Comparison of ENCODE assay signal across 9 cellular contexts in genomic region chr7:106767498-106768323, GRCh38.
DNase-seq lines count a peak whose midpoint lies in the region; ATAC-seq, FAIRE-seq and TF ChIP-seq lines count a peak whose summit lies in the region.
"Had no signal": no experiment of that assay in that cellular context is flagged by ENCODE, and none has a peak within 500 bp of the region (broad histone marks: within the 10 kb centered on the region; RNA-seq: fewer than 3 reads in every experiment).

No MANE protein-coding gene starts in this region.

- DNase-seq in GM12891 (ENCODE audit: insufficient read length, low spot score) (no peak), MG63 (no peak), fibroblast of villous mesenchyme (ENCODE audit: low read depth) (peak; percentile 86), breast epithelium (ENCODE audit: low spot score in 2 of 2) (no peak), Right ventricle myocardium inferior (ENCODE audit: missing footprints) (no peak), DMS79 (lab: John Stamatoyannopoulos, UW) (no peak)
- DNase-seq in activated CD4-positive, alpha-beta T cell treated with anti-CD3 and anti-CD28 coated beads for 4 hours, result no peak
- DNase-seq: left cardiac atrium had no signal

- no peaks in the 10 kb centered on the region for H3K4me1 ChIP-seq in breast epithelium

- ATAC-seq in GM21723 (IDR thresholded peaks at IDR 0.05; ENCODE audit: unreplicated experiment) (peak; percentile 80), Right ventricle myocardium inferior (no peak)

- intact Hi-C loops in breast epithelium (cut with DNase I; ENCODE audit: low total_unique reads), result no loop called here
- intact Hi-C loops in Right ventricle myocardium inferior (cut with DNase I), result no loop called here

- H3K4me3 ChIP-seq in MG63, result peak overlapping the region; percentile 31
- peak overlapping the region; percentile 33 for H3K4me3 ChIP-seq in fibroblast of villous mesenchyme (ENCODE audit: low read depth, low read length)
- H3K4me3 ChIP-seq in breast epithelium, result peak overlapping the region in 1 of 3 donors; percentile 1

- H3K27me3 ChIP-seq in MG63 (no peaks in the 10 kb centered on the region), breast epithelium (no peaks in the 10 kb centered on the region)

- no peak for TF ChIP-seq POLR2A in GM12891 (IDR thresholded peaks at IDR 0.05; ENCODE audit: low read depth, low read length)
- no peak for TF ChIP-seq POLR2A in breast epithelium (IDR thresholded peaks at IDR 0.05)

- FAIRE-seq in GM12891 (lab: Jason Lieb, UNC), result peak; percentile 81

- H3K27ac ChIP-seq in breast epithelium, result no peak overlapping the region

- no peak for TF ChIP-seq CTCF in fibroblast of villous mesenchyme (IDR thresholded peaks at IDR 0.05; ENCODE audit: insufficient read depth, low read depth, low read length)
- no peak for TF ChIP-seq CTCF in breast epithelium (IDR thresholded peaks at IDR 0.05)

- H3K36me3 ChIP-seq in MG63 (no peaks in the 10 kb centered on the region), breast epithelium (no peaks in the 10 kb centered on the region)

- H3K9me3 ChIP-seq in MG63 (no peaks in the 10 kb centered on the region), breast epithelium (no peaks in the 10 kb centered on the region)

TF ChIP-seq in GM12891, 5 proteins besides CTCF, POLR2A, EP300 and RAD21:
- TF ChIP-seq POLR2AphosphoS5 (IDR thresholded peaks at IDR 0.05; ENCODE audit: low read depth, low read length) (no peak), SPI1 (IDR thresholded peaks at IDR 0.05; ENCODE audit: low read depth, low read length) (no peak), POU2F2 (IDR thresholded peaks at IDR 0.05; ENCODE audit: low read depth, low read length) (no peak), TAF1 (IDR thresholded peaks at IDR 0.05; ENCODE audit: low read depth, low read length) (no peak), PAX5 (IDR thresholded peaks at IDR 0.05; ENCODE audit: insufficient read depth, low read length, severe bottlenecking) (no peak)
